11 cellular contexts compared by ENCODE assay signal in the genomic region with DNA sequence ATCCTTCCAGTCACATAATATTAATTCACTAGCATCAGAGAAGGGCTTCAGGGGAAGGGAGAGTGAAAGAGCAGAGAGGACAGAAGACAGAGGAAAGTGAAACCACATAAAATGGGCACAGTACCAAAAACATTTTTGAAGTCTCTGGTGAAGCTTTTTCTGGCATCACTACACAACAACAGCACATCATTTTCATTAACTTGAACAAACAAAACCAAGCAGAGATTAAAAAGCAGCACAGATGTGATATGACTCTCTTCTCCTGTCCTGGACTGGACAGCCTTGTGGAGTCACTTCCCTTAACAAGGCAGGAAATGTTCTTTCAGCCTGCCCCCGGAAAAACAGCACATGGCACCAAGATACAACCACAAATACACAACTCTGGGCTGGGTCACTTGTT.
DNase-seq lines count a peak whose midpoint lies in the region; ATAC-seq and TF ChIP-seq lines count a peak whose summit lies in the region.
"Had no signal": no experiment of that assay in that cellular context is flagged by ENCODE, and none has a peak within 500 bp of the region (broad histone marks: within the 10 kb centered on the region; RNA-seq: fewer than 3 reads in every experiment).

No MANE protein-coding gene starts in this region.

- ATAC-seq in left lobe of liver = no peak

- H3K36me3 ChIP-seq in ACC112 (ENCODE audit: insufficient read depth, low read length) (no peaks in the 10 kb centered on the region), breast epithelium (no peaks in the 10 kb centered on the region), PC-9 (ENCODE audit: low read depth) (no peaks in the 10 kb centered on the region)
- H3K36me3 ChIP-seq: esophagus muscularis mucosa had no signal

- H3K27ac ChIP-seq in ACC112 (ENCODE audit: low read depth, low read length) (peak overlapping the region; percentile 92), breast epithelium (peak overlapping the region; percentile 48 to 80), PC-9 (no peak overlapping the region)
- H3K27ac ChIP-seq: esophagus muscularis mucosa had no signal

- CTCF ChIA-PET in PC-9 (lab: Charles Lee) = no interaction called here

- intact Hi-C loops in breast epithelium (cut with DNase I; ENCODE audit: low total_unique reads) (no loop called here), PC-9 (cut with micrococcal nuclease; ENCODE audit: unreplicated experiment) (no loop called here)

- H3K4me1 ChIP-seq in ACC112 (ENCODE audit: control insufficient read depth, insufficient read depth, low read length, unreplicated experiment) (peaks cover 22% of the 10 kb centered on the region), breast epithelium (no peaks in the 10 kb centered on the region), PC-9 (replicated peaks; ENCODE audit: insufficient read depth) (no peaks in the 10 kb centered on the region)
- H3K4me1 ChIP-seq: esophagus muscularis mucosa had no signal

- H3K9me2 ChIP-seq in PC-9 (ENCODE audit: insufficient read depth) = no peaks in the 10 kb centered on the region

- TF ChIP-seq POLR2A in breast epithelium (IDR thresholded peaks at IDR 0.05) = no peak

- H3K27me3 ChIP-seq in ACC112 (ENCODE audit: insufficient read depth, low read length) (no peaks in the 10 kb centered on the region), breast epithelium (no peaks in the 10 kb centered on the region), PC-9 (ENCODE audit: insufficient read depth, low read depth) (no peaks in the 10 kb centered on the region)
- H3K27me3 ChIP-seq: esophagus muscularis mucosa had no signal

- POLR2A ChIA-PET in PC-9 (lab: Charles Lee; ENCODE audit: unreplicated experiment) = no interaction called here

- H2AFZ ChIP-seq in ACC112 (ENCODE audit: low read length, unreplicated experiment) = peak overlapping the region; percentile 88
- H2AFZ ChIP-seq in PC-9 = no peak overlapping the region

- no TSS peak for BruUV-seq in PC-9 (replicated peaks; lab: Mats Ljungman, UMichigan)

- no peak overlapping the region for H3K4me2 ChIP-seq in PC-9

- H3K4me3 ChIP-seq in ACC112 (ENCODE audit: low read depth, low read length) (peak overlapping the region; percentile 61), breast epithelium (no peak overlapping the region), PC-9 (no peak overlapping the region)
- no peak overlapping the region for H3K4me3 ChIP-seq in Jurkat, Clone E6-1 (ENCODE audit: low read length)
- H3K4me3 ChIP-seq: esophagus muscularis mucosa had no signal

- H4K20me1 ChIP-seq in PC-9 (ENCODE audit: insufficient read depth) = no peaks in the 10 kb centered on the region

- no peaks in the 10 kb centered on the region for H3F3A ChIP-seq in PC-9 (ENCODE audit: insufficient read depth, low read depth)

- DNase-seq in Jurkat, Clone E6-1 (ENCODE audit: low read depth, low spot score) = peak; percentile 35
- DNase-seq in breast epithelium (ENCODE audit: low spot score in 2 of 2) (no peak), iris pigment epithelial cell (ENCODE audit: low read depth) (peak; percentile 38), HPDE6-E6E7 (ENCODE audit: extremely low spot score) (no peak), NCI-H2196 (lab: John Stamatoyannopoulos, UW; ENCODE audit: unreplicated experiment) (no peak), PC-9 (no peak), left lobe of liver (ENCODE audit: low spot score) (no peak)
- DNase-seq: activated CD4-positive, alpha-beta T cell treated with anti-CD3 and anti-CD28 coated beads, Interleukin-2, amount 50 U/mL, for 48 hours; T-helper 2 cell had no signal

- no peak for TF ChIP-seq CTCF in breast epithelium (IDR thresholded peaks at IDR 0.05)
- TF ChIP-seq CTCF in PC-9 (conservative IDR thresholded peaks at IDR 0.05) = no peak

- H3K9me3 ChIP-seq in breast epithelium (no peaks in the 10 kb centered on the region), PC-9 (ENCODE audit: insufficient read depth, low read depth) (no peaks in the 10 kb centered on the region)
- H3K9me3 ChIP-seq: esophagus muscularis mucosa had no signal

- H3K79me2 ChIP-seq in ACC112 (ENCODE audit: control insufficient read depth, insufficient read depth, low read length, unreplicated experiment) = no peaks in the 10 kb centered on the region
- no peaks in the 10 kb centered on the region for H3K79me2 ChIP-seq in PC-9 (ENCODE audit: low read depth)

Comparison
In these comparisons a context has a peak if more than half of its experiments do, and no peak if none do; other contexts are left out.
1. DNase-seq: peak in Jurkat, Clone E6-1 (single experiment) and iris pigment epithelial cell (single experiment); none in breast epithelium (0 of 2), HPDE6-E6E7 (single experiment), NCI-H2196 (single experiment), PC-9 (0 of 2) and left lobe of liver (single experiment).